15 cellular contexts compared by ENCODE assay signal in the genomic region with DNA sequence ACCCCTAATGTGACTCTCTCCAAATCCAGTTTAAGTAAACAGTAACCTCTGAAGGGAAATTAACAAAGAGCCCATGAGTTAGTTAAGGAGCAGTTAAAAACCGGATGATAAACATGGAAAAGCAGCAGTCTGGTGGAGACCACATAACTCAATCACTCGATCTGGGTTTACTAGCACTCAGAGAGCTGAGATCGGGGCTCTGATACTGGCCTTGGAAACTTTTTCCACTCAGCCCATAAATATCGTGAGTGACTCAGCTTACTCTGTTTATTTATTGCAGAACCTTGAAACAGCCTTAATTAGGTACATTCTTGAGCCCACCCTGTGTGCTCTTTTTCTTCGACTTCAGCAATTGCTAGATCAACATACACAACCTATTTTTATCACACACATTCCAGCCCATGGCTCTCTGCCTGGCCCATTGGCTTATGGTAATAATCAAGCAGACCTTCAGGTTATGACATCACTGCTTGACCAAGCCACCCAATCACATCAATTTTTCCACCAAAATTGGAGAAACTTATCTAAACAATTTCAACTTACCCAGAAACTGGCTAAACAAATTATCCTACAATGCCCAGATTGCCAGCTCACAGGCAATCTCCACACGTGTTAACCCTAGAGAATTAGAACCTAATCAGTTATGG.
DNase-seq lines count a peak whose midpoint lies in the region; ATAC-seq and TF ChIP-seq lines count a peak whose summit lies in the region.
"Had no signal": no experiment of that assay in that cellular context is flagged by ENCODE, and none has a peak within 500 bp of the region (broad histone marks: within the 10 kb centered on the region; RNA-seq: fewer than 3 reads in every experiment).

No MANE protein-coding gene starts in this region.

- no peak for TF ChIP-seq CTCF in AG04449 (IDR thresholded peaks at IDR 0.05; ENCODE audit: insufficient read depth, low read length, missing control alignments)
- no peak for TF ChIP-seq CTCF in HFF-Myc (IDR thresholded peaks at IDR 0.05; ENCODE audit: low read depth, low read length, missing control alignments)
- TF ChIP-seq CTCF in astrocyte of the cerebellum (IDR thresholded peaks at IDR 0.05; ENCODE audit: low read depth, low read length, missing control alignments): no peak

- no peak for ATAC-seq in naive thymus-derived CD8-positive, alpha-beta T cell
- no peak for ATAC-seq in GM18907 (IDR thresholded peaks at IDR 0.05; ENCODE audit: unreplicated experiment)

- H3K4me3 ChIP-seq in AG04449 (ENCODE audit: low read depth, low read length) (no peak overlapping the region), HFF-Myc (replicated peaks; ENCODE audit: low read depth, low read length) (no peak overlapping the region), astrocyte of the cerebellum (ENCODE audit: low read depth, low read length) (no peak overlapping the region)
- H3K4me3 ChIP-seq: BLaER1 treated with 17β-estradiol and CSF1 and Interleukin-3, amounts not matched to agents 10 nM and 100 nM; pancreas; Peyer's patch; transverse colon had no signal

- H3K27ac Mint-ChIP-seq in naive thymus-derived CD8-positive, alpha-beta T cell: peak overlapping the region in 1 of 10 donors; percentile 11
- H3K27ac Mint-ChIP-seq: activated B cell treated with CpG ODN at 0.5 μM for 24 hours had no signal

- CTCF ChIA-PET in AG04449 (lab: Yijun Ruan, JAX): no interaction called here

- POLR2A ChIA-PET in AG04449 (lab: Yijun Ruan, JAX): no interaction called here
- POLR2A ChIA-PET in naive thymus-derived CD8-positive, alpha-beta T cell (lab: Charles Lee): no interaction called here

- H3K27ac ChIP-seq in layer of hippocampus (ENCODE audit: low read depth, low read length): peak overlapping the region; percentile 16
- H3K27ac ChIP-seq: BLaER1 treated with 17β-estradiol and CSF1 and Interleukin-3, amounts not matched to agents 10 nM and 100 nM; pancreas; Peyer's patch; transverse colon had no signal

- no peak overlapping the region for H3K4me3 Mint-ChIP-seq in naive thymus-derived CD8-positive, alpha-beta T cell
- H3K4me3 Mint-ChIP-seq: activated B cell treated with CpG ODN at 0.5 μM for 24 hours had no signal

- no peaks in the 10 kb centered on the region for H3K27me3 Mint-ChIP-seq in naive thymus-derived CD8-positive, alpha-beta T cell
- H3K27me3 Mint-ChIP-seq: activated B cell treated with CpG ODN at 0.5 μM for 24 hours had no signal

- peaks cover 0 to 22% (median 3%) of the 10 kb centered on the region in 3 donors for H3K36me3 Mint-ChIP-seq in naive thymus-derived CD8-positive, alpha-beta T cell

- DNase-seq in AG04449 (ENCODE audit: low read depth, low spot score): peak; percentile 88
- peak; percentile 87 for DNase-seq in HFF-Myc (ENCODE audit: extremely low read depth, low read depth)
- DNase-seq in astrocyte of the cerebellum (ENCODE audit: low read depth): peak; percentile 61
- no peak for DNase-seq in activated T-cell treated with anti-CD3 and anti-CD28 coated beads, Interleukin-2, amount 50 U/mL, for 1 hour
- DNase-seq in naive thymus-derived CD8-positive, alpha-beta T cell: no peak
- DNase-seq in medulla oblongata (ENCODE audit: extremely low spot score): no peak
- DNase-seq: activated B cell treated with CpG ODN at 0.5 μM for 24 hours; activated effector memory CD4-positive, alpha-beta T cell treated with anti-CD3 and anti-CD28 coated beads, Interleukin-2, amount 50 U/mL, for 16 hours; NCI-H2107; Peyer's patch; transverse colon had no signal

- no peaks in the 10 kb centered on the region for H3K27me3 ChIP-seq in layer of hippocampus (ENCODE audit: control insufficient read depth, insufficient read depth, low read length)
- H3K27me3 ChIP-seq: BLaER1 treated with 17β-estradiol and CSF1 and Interleukin-3, amounts not matched to agents 10 nM and 100 nM; pancreas; Peyer's patch; transverse colon had no signal

- in situ Hi-C loops in astrocyte of the cerebellum (cut with HindIII; ENCODE audit: low sequenced_read_pairs): no loop called here

- H3K9me3 Mint-ChIP-seq in naive thymus-derived CD8-positive, alpha-beta T cell: no peaks in the 10 kb centered on the region
- H3K9me3 Mint-ChIP-seq: activated B cell treated with CpG ODN at 0.5 μM for 24 hours had no signal

- peaks cover 4 to 19% (median 10%) of the 10 kb centered on the region in 4 donors for H3K4me1 Mint-ChIP-seq in naive thymus-derived CD8-positive, alpha-beta T cell

Comparison
In these comparisons a context has a peak if more than half of its experiments do, and no peak if none do; other contexts are left out.
1. DNase-seq: peak in AG04449 (single experiment), HFF-Myc (single experiment) and astrocyte of the cerebellum (single experiment); none in activated T-cell treated with anti-CD3 and anti-CD28 coated beads, Interleukin-2, amount 50 U/mL, for 1 hour (single experiment), naive thymus-derived CD8-positive, alpha-beta T cell (0 of 10) and medulla oblongata (single experiment).